In genomic region chr12:82867782-82868505, GRCh38 we compare ENCODE assay signal across 19 cellular contexts.
A peak's percentile ranks its signal among the peaks of the same experiment; 100 is the strongest.
DNase-seq lines count a peak whose midpoint lies in the region; ATAC-seq, FAIRE-seq and TF ChIP-seq lines count a peak whose summit lies in the region.
"Had no signal": no experiment of that assay in that cellular context is flagged by ENCODE, and none has a peak within 500 bp of the region (broad histone marks: within the 10 kb centered on the region; RNA-seq: fewer than 3 reads in every experiment).

No MANE protein-coding gene starts in this region.

- peak; percentile 9 for FAIRE-seq in pancreas (lab: Jason Lieb, UNC)
- FAIRE-seq: RCC 7860 had no signal

- H3K9me3 ChIP-seq in HEK293 (ENCODE audit: control insufficient read depth, insufficient read depth, low read depth, low read length) (no peaks in the 10 kb centered on the region), pancreas (no peaks in the 10 kb centered on the region), thyroid gland (no peaks in the 10 kb centered on the region)

- TF ChIP-seq CTCF in HEK293 (tag by site-specific recombination; IDR thresholded peaks at IDR 0.05) (no peak), choroid plexus epithelial cell (conservative IDR thresholded peaks at IDR 0.05; ENCODE audit: low read depth, low read length) (no peak), pancreas (IDR thresholded peaks at IDR 0.05) (no peak), thyroid gland (IDR thresholded peaks at IDR 0.05) (no peak)

- WGBS in pancreas, 2 donors, result 54 to 61% methylated on average over 6 of the region's 6 CpGs
- WGBS in thyroid gland, 2 donors, result 83 to 84% methylated on average over 6 of the region's 6 CpGs

- no peaks in the 10 kb centered on the region for H3K27me3 ChIP-seq in pancreas
- H3K27me3 ChIP-seq in thyroid gland, result no peaks in the 10 kb centered on the region

- CTCF ChIA-PET in HEK293 (lab: Yijun Ruan, JAX), result interaction anchor here (0.7 to 0.8 kb wide), 2 partner anchors 63 to 183 kb away, joined by 3 to 5 read pairs; no protein-coding TSS in a partner anchor

- H3K36me3 ChIP-seq in HEK293 (ENCODE audit: control insufficient read depth in 2 of 2, insufficient read depth in 1 of 2, low read length in 2 of 2), result no peaks in the 10 kb centered on the region
- no peaks in the 10 kb centered on the region for H3K36me3 ChIP-seq in pancreas
- no peaks in the 10 kb centered on the region for H3K36me3 ChIP-seq in thyroid gland

- TF ChIP-seq POLR2A in thyroid gland (IDR thresholded peaks at IDR 0.05), result no peak

- no peak for ATAC-seq in pancreas
- no peak for ATAC-seq in GM18868 (IDR thresholded peaks at IDR 0.05; ENCODE audit: unreplicated experiment)
- ATAC-seq: Right ventricle myocardium inferior, T-cell had no signal

- H3K4me3 ChIP-seq in HEK293 (ENCODE audit: low read depth, low read length), result no peak overlapping the region
- H3K4me3 ChIP-seq in choroid plexus epithelial cell (ENCODE audit: low read depth, low read length), result no peak overlapping the region
- no peak overlapping the region for H3K4me3 ChIP-seq in pancreas
- H3K4me3 ChIP-seq in thyroid gland (replicated peaks in 1 of 3), result no peak overlapping the region
- H3K4me3 ChIP-seq: SK-N-MC had no signal

- H3K4me1 ChIP-seq in HEK293 (ENCODE audit: control insufficient read depth, insufficient read depth, low read length) (peaks cover 29% of the 10 kb centered on the region), pancreas (peaks cover 0 to 8% (median 3%) of the 10 kb centered on the region in 3 donors), thyroid gland (peaks cover 0 to 7% of the 10 kb centered on the region in 2 donors)

- peak; percentile 43 for DNase-seq in NCI-H446 treated with DMSO at 0.1 percent for 48 hours (lab: John Stamatoyannopoulos, UW)
- peak; percentile 11 for DNase-seq in choroid plexus epithelial cell (ENCODE audit: low read depth)
- DNase-seq in pancreas, result no peak
- no peak for DNase-seq in retina
- no peak for DNase-seq in thyroid gland
- DNase-seq: COR-L47; DMS 273 treated with DMSO at 0.1 percent for 48 hours; GDM1; GOT3; KG1; NCI-H1105 treated with DMSO at 0.1 percent for 48 hours; NCI-H187 treated with DMSO at 0.1 percent for 48 hours; NK-92 treated with Interleukin-12 subunit alpha and Interleukin-12 subunit beta, amount 100 ng/mL, for 24 hours; T-cell had no signal

- POLR2A ChIA-PET in HEK293 (lab: Yijun Ruan, JAX), result no interaction called here

- H3K27ac ChIP-seq in HEK293 (ENCODE audit: extremely low read depth, low read depth, low read length) (no peak overlapping the region), pancreas (no peak overlapping the region), thyroid gland (no peak overlapping the region)
- H3K27ac ChIP-seq: SK-N-MC had no signal

- intact Hi-C loops in pancreas (cut with DNase I) (no loop called here), thyroid gland (cut with DNase I) (no loop called here)

TF ChIP-seq in HEK293, 187 proteins besides CTCF, POLR2A, EP300 and RAD21:
- no peak for TF ChIP-seq ZNF248 (tag by site-specific recombination; IDR thresholded peaks at IDR 0.05)
- TF ChIP-seq REST (tag by site-specific recombination; IDR thresholded peaks at IDR 0.05), result peak; percentile 88

Comparison
In these comparisons a context has a peak if more than half of its experiments do, and no peak if none do; other contexts are left out.
1. DNase-seq: peak in NCI-H446 treated with DMSO at 0.1 percent for 48 hours (single experiment) and choroid plexus epithelial cell (single experiment); none in pancreas (0 of 6), retina (single experiment) and thyroid gland (0 of 2).